11 cellular contexts compared by ENCODE assay signal in the genomic region with DNA sequence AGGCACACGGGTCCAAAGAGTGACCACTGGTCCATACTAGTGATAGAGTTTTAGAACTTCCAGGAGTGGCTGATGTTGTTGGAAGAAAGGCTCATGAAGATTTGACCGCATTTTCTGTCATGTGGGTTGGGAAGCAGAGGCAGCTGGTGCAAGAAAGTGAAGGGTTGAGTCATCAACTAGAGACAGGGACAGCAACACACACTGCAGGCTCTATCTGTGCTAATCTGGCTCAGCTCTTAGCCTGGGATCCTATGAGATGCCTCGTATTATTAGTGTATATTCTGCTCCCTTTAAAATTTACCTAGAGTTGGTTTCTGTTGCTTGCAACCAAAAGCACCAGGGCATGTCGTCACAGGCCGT. TPM values are rescaled to one million over a fixed set of nuclear protein-coding genes. Genes with fewer than 3 reads are reported as not detected.
DNase-seq lines count a peak whose midpoint lies in the region; ATAC-seq and TF ChIP-seq lines count a peak whose summit lies in the region.
"Had no signal": no experiment of that assay in that cellular context is flagged by ENCODE, and none has a peak within 500 bp of the region (broad histone marks: within the 10 kb centered on the region; RNA-seq: fewer than 3 reads in every experiment).

No MANE protein-coding gene starts in this region.

- no peak for ATAC-seq in HG03565 (IDR thresholded peaks at IDR 0.05; ENCODE audit: unreplicated experiment)
- no peak for ATAC-seq in GM18907 (IDR thresholded peaks at IDR 0.05; ENCODE audit: unreplicated experiment)

- H3K27me3 ChIP-seq in adipocyte (replicated peaks; ENCODE audit: control insufficient read depth, insufficient read depth, low read length) (peaks cover 15% of the 10 kb centered on the region), kidney epithelial cell (ENCODE audit: control insufficient read depth, insufficient read depth, low read length) (peaks cover 13% of the 10 kb centered on the region)

- H3K36me3 ChIP-seq in adipocyte (ENCODE audit: control insufficient read depth, insufficient read depth, low read length, severe bottlenecking) (no peaks in the 10 kb centered on the region), kidney epithelial cell (ENCODE audit: control insufficient read depth, insufficient read depth, low read length) (no peaks in the 10 kb centered on the region)

- H3K4me3 ChIP-seq in adipocyte (ENCODE audit: low read length) = peak overlapping the region; percentile 92
- no peak overlapping the region for H3K4me3 ChIP-seq in kidney epithelial cell (ENCODE audit: low read depth, low read length)

- TF ChIP-seq CTCF in kidney epithelial cell (IDR thresholded peaks at IDR 0.05; ENCODE audit: insufficient read depth, low read length, poor library complexity, severe bottlenecking) = no peak

- H3K4me1 ChIP-seq in adipocyte (ENCODE audit: control insufficient read depth, insufficient read depth, low read length) = peaks cover 36% of the 10 kb centered on the region

- no peaks in the 10 kb centered on the region for H3K9me3 ChIP-seq in adipocyte (ENCODE audit: control insufficient read depth, low read length)

- DNase-seq in AG08396 (ENCODE audit: low spot score) = peak; percentile 82
- DNase-seq in HK-2 (ENCODE audit: unreplicated experiment) = peak; percentile 13
- peak; percentile 75 for DNase-seq in adipocyte (ENCODE audit: low read depth)
- DNase-seq in kidney epithelial cell (ENCODE audit: low read depth) = peak; percentile 47
- DNase-seq in COR-L47 (lab: John Stamatoyannopoulos, UW) = no peak
- no peak for DNase-seq in cortex of kidney (lab: John Stamatoyannopoulos, UW)
- DNase-seq: CD4-positive, alpha-beta memory T cell; NCI-H2081; SHP77 treated with DMSO at 0.1 percent for 48 hours had no signal

- peak overlapping the region; percentile 94 for H3K9ac ChIP-seq in adipocyte (ENCODE audit: low read length)

RNA-seq across cellular contexts. Expression of a gene that starts 2.5 kb away (rescaled TPM):
- 9.6 and 11.3 TPM in 2 replicates for total RNA-seq in kidney epithelial cell

Comparison
In these comparisons a context has a peak if more than half of its experiments do, and no peak if none do; other contexts are left out.
1. DNase-seq: peak in AG08396 (single experiment), HK-2 (single experiment), adipocyte (single experiment) and kidney epithelial cell (single experiment); none in COR-L47 (single experiment) and cortex of kidney (single experiment).